Comparison of ENCODE assay signal across 1 cellular context in genomic region chr19:51808333-51808986, GRCh38.
A peak's percentile ranks its signal among the peaks of the same experiment; 100 is the strongest.
TF ChIP-seq lines count a peak whose summit lies in the region.

No MANE protein-coding gene starts in this region.

TF ChIP-seq in HepG2, 621 proteins besides CTCF, POLR2A, EP300 and RAD21 (continued from another document):
- TF ChIP-seq HMGXB3 (CRISPR knock-in tag; IDR thresholded peaks at IDR 0.05; ENCODE audit: borderline replicate concordance) (no peak), ZNF704 (CRISPR knock-in tag; IDR thresholded peaks at IDR 0.05; ENCODE audit: borderline replicate concordance) (no peak), ELK4 (CRISPR knock-in tag; IDR thresholded peaks at IDR 0.05; ENCODE audit: borderline replicate concordance) (no peak), SMYD3 (CRISPR knock-in tag; IDR thresholded peaks at IDR 0.05) (no peak), FOXA1 (IDR thresholded peaks at IDR 0.05) (no peak), FOXA1 (CRISPR knock-in tag; IDR thresholded peaks at IDR 0.05) (0 out of 2 replicates have a peak, but pooled peaks have one; percentile 11), ZNF768 (CRISPR knock-in tag; IDR thresholded peaks at IDR 0.05) (no peak), PAF1 (CRISPR knock-in tag; IDR thresholded peaks at IDR 0.05) (no peak), ZNF10 (CRISPR knock-in tag; IDR thresholded peaks at IDR 0.05; ENCODE audit: borderline replicate concordance, low read depth) (no peak), ZNF775 (CRISPR knock-in tag; IDR thresholded peaks at IDR 0.05; ENCODE audit: borderline replicate concordance) (no peak), CSRNP2 (CRISPR knock-in tag; conservative IDR thresholded peaks at IDR 0.05; ENCODE audit: low read depth) (no peak), CEBPG (CRISPR knock-in tag; IDR thresholded peaks at IDR 0.05) (peak; percentile 38; the same call in 1 of the 2 replicates), SOX13 (IDR thresholded peaks at IDR 0.05) (peak; percentile 45; the same call in 1 of the 2 replicates), SOX13 (CRISPR knock-in tag; conservative IDR thresholded peaks at IDR 0.05 in 1 of 2, IDR thresholded peaks at IDR 0.05 in 1 of 2) (peak in 1 of 2 experiments; percentile 88; a peak in 2 of 4 replicates), FOSL2 (CRISPR knock-in tag; IDR thresholded peaks at IDR 0.05) (0 out of 2 replicates have a peak, but pooled peaks have one; percentile 8), ZNF317 (CRISPR knock-in tag; IDR thresholded peaks at IDR 0.05) (no peak), RELA (CRISPR knock-in tag; IDR thresholded peaks at IDR 0.05) (no peak), PAX8 (CRISPR knock-in tag; IDR thresholded peaks at IDR 0.05; ENCODE audit: borderline replicate concordance) (no peak), SOX5 (CRISPR knock-in tag; IDR thresholded peaks at IDR 0.05; ENCODE audit: borderline replicate concordance) (peak; percentile 73; the same call in 1 of the 2 replicates), ZNF326 (CRISPR knock-in tag; IDR thresholded peaks at IDR 0.05; ENCODE audit: borderline replicate concordance) (no peak), ZFP82 (CRISPR knock-in tag; IDR thresholded peaks at IDR 0.05; ENCODE audit: borderline replicate concordance) (no peak), PLSCR1 (CRISPR knock-in tag; IDR thresholded peaks at IDR 0.05; ENCODE audit: borderline replicate concordance) (no peak)
